ENCODE assay signal across 11 cellular contexts in genomic region chr6:139640453-139640852, GRCh38.
DNase-seq lines count a peak whose midpoint lies in the region; ATAC-seq lines count a peak whose summit lies in the region.
"Had no signal": no experiment of that assay in that cellular context is flagged by ENCODE, and none has a peak within 500 bp of the region (broad histone marks: within the 10 kb centered on the region; RNA-seq: fewer than 3 reads in every experiment).

No MANE protein-coding gene starts in this region.

- intact Hi-C loops in posterior vena cava (cut with DNase I): no loop called here
- intact Hi-C loops in activated CD4-positive, alpha-beta T cell treated with anti-CD3 and anti-CD28 coated beads for 36 hours (cut with DNase I, micrococcal nuclease): no loop called here

- peaks cover 5% of the 10 kb centered on the region for H3K4me1 Mint-ChIP-seq in activated CD4-positive, alpha-beta T cell treated with anti-CD3 and anti-CD28 coated beads for 36 hours

- H3K9me3 Mint-ChIP-seq in activated CD4-positive, alpha-beta T cell treated with anti-CD3 and anti-CD28 coated beads for 36 hours (ENCODE audit: low read depth): no peaks in the 10 kb centered on the region
- H3K9me3 Mint-ChIP-seq: nephron; T-helper 1 cell treated with Interleukin-12 subunit alpha and Interleukin-12 subunit beta and Interleukin-4 antibody, amounts not matched to agents 30 μg/mL and 1 μg/mL, for 36 hours had no signal

- H3K27me3 Mint-ChIP-seq in activated CD4-positive, alpha-beta T cell treated with anti-CD3 and anti-CD28 coated beads for 36 hours: peaks cover 3% of the 10 kb centered on the region

- POLR2A ChIA-PET in activated CD4-positive, alpha-beta T cell treated with anti-CD3 and anti-CD28 coated beads for 36 hours (lab: Charles Lee): interaction anchor here (0.6 kb wide), 1 partner anchor 31 kb away, joined by 4 read pairs; no protein-coding TSS in a partner anchor

- DNase-seq in AML-193 (lab: John Stamatoyannopoulos, UW) (peak; percentile 98 to 99), OCI-M1 (lab: John Stamatoyannopoulos, UW) (peak; percentile 90), posterior vena cava (ENCODE audit: low spot score) (no peak), nucleus accumbens (lab: John Stamatoyannopoulos, UW) (no peak)
- no peak for DNase-seq in activated CD4-positive, alpha-beta T cell treated with anti-CD3 and anti-CD28 coated beads for 36 hours
- no peak for DNase-seq in activated CD4-positive, alpha-beta T cell treated with anti-CD3 and anti-CD28 coated beads, Interleukin-2, amount 50 U/mL, for 4 hours
- DNase-seq: NCI-H146 had no signal

- ATAC-seq in GM19452 (IDR thresholded peaks at IDR 0.05; ENCODE audit: unreplicated experiment): peak; percentile 87
- peak; percentile 98 for ATAC-seq in HG03066 (IDR thresholded peaks at IDR 0.05; ENCODE audit: low read depth, unreplicated experiment)
- ATAC-seq in activated CD4-positive, alpha-beta T cell treated with anti-CD3 and anti-CD28 coated beads for 36 hours: no peak

- H3K36me3 Mint-ChIP-seq in activated CD4-positive, alpha-beta T cell treated with anti-CD3 and anti-CD28 coated beads for 36 hours (ENCODE audit: low read depth): no peaks in the 10 kb centered on the region

- no peak overlapping the region for H3K4me3 Mint-ChIP-seq in activated CD4-positive, alpha-beta T cell treated with anti-CD3 and anti-CD28 coated beads for 36 hours
- H3K4me3 Mint-ChIP-seq: nephron; T-helper 1 cell treated with Interleukin-12 subunit alpha and Interleukin-12 subunit beta and Interleukin-4 antibody, amounts not matched to agents 30 μg/mL and 1 μg/mL, for 36 hours had no signal

- CTCF ChIA-PET in activated CD4-positive, alpha-beta T cell treated with anti-CD3 and anti-CD28 coated beads for 36 hours (lab: Charles Lee): no interaction called here

- H3K27ac Mint-ChIP-seq in activated CD4-positive, alpha-beta T cell treated with anti-CD3 and anti-CD28 coated beads for 36 hours: no peak overlapping the region
- H3K27ac Mint-ChIP-seq: nephron; T-helper 1 cell treated with Interleukin-12 subunit alpha and Interleukin-12 subunit beta and Interleukin-4 antibody, amounts not matched to agents 30 μg/mL and 1 μg/mL, for 36 hours had no signal

Comparison
In these comparisons a context has a peak if more than half of its experiments do, and no peak if none do; other contexts are left out.
1. DNase-seq: peak in AML-193 (2 of 2) and OCI-M1 (single experiment); none in posterior vena cava (single experiment), nucleus accumbens (0 of 56), activated CD4-positive, alpha-beta T cell treated with anti-CD3 and anti-CD28 coated beads for 36 hours (single experiment) and activated CD4-positive, alpha-beta T cell treated with anti-CD3 and anti-CD28 coated beads, Interleukin-2, amount 50 U/mL, for 4 hours (0 of 2).